Comparison of ENCODE assay signal across 1 cellular context in the genomic region with DNA sequence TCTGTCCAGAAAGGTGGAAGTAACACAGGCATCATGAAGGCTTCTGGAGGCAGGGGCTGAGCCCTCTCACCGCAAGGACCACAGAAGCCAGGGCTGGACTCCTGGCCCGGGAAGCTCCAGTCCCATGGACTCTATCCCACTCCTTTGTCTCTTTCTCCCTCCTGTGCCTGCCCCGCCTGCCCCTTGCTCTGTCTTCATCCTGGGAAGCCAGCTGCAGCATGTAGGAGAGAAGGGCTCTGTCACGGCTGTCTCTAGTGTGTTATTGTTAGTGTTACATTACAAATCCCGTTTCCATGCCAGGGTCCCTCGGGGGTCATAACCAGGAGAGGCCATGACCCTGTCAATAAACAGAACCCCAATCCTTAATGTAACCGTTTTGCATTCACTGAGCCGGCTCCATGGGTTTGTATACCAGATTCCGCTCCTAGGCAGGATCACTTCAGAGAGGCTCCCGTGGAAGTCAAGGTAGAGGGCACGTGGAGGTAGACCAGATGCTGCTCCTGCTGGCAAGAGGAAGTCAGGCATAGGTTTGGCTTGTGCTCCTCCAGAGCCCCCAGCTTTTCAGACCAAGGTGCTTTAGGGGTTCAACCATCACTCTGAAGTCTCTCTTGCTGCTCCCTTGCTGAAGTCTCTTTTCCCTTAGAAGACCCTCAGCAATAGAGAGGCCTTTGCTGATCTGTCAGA.
TF ChIP-seq lines count a peak whose summit lies in the region.

No MANE protein-coding gene starts in this region.

TF ChIP-seq in WTC11, 78 proteins besides CTCF, POLR2A, EP300 and RAD21 (continued from another document):
- TF ChIP-seq, protein P1, sequence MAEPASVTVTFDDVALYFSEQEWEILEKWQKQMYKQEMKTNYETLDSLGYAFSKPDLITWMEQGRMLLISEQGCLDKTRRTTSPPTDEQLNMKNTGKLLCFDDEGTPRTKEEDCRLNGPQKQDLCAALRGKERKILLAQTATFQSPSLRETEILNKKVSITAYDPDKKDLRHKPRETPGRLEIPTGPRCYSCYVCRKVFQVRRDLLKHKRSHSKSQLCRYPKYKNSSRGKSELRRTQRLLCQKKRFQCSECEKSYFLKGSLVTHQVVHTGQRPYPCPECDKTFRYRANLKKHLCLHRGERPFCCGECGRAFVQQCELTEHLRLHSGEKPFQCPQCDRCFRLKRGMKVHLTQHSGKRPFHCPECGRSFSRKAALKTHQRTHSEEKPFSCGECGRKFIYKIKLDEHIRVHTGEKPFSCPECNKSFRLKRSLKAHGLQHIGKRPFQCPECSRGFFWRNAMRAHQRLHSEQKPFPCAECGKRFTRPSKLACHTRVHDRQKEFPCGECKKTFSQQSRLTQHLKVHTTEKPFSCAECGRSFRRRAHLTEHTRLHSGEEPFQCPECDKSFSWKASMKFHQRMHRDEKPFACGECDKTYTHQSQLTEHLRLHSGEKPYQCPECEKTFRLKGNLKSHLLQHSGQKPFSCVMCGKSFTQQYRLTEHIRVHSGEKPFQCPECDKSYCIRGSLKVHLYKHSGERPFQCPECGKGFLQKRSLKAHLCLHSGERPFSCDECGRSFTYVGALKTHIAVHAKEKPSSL (CRISPR knock-in tag; conservative IDR thresholded peaks at IDR 0.05): no peak
- TF ChIP-seq, protein P2, sequence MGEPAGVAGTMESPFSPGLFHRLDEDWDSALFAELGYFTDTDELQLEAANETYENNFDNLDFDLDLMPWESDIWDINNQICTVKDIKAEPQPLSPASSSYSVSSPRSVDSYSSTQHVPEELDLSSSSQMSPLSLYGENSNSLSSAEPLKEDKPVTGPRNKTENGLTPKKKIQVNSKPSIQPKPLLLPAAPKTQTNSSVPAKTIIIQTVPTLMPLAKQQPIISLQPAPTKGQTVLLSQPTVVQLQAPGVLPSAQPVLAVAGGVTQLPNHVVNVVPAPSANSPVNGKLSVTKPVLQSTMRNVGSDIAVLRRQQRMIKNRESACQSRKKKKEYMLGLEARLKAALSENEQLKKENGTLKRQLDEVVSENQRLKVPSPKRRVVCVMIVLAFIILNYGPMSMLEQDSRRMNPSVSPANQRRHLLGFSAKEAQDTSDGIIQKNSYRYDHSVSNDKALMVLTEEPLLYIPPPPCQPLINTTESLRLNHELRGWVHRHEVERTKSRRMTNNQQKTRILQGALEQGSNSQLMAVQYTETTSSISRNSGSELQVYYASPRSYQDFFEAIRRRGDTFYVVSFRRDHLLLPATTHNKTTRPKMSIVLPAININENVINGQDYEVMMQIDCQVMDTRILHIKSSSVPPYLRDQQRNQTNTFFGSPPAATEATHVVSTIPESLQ (CRISPR knock-in tag; IDR thresholded peaks at IDR 0.05): no peak
